In the genomic region with DNA sequence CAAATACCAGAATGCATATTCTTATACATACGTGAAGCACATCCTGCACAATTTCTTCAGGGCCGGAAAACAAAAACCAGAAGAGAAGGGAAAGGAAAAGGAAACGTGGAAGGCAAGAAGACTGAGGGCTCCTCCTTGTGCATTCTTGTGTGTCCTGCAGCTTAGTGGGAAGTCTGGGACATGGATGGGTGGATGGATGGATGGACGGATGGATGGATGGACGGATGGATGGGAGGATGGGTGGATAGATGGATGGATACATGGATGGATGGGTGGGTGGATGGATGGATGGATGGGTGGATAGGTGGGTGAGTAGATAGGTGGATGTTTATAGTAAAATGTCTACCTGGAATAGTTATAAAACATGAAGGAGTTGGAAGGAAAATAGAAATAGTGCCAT, we compare ENCODE assay signal across 29 cellular contexts. TPM values are rescaled to one million over a fixed set of nuclear protein-coding genes. Genes with fewer than 3 reads are reported as not detected.
DNase-seq lines count a peak whose midpoint lies in the region; ATAC-seq, FAIRE-seq and TF ChIP-seq lines count a peak whose summit lies in the region.
"Had no signal": no experiment of that assay in that cellular context is flagged by ENCODE, and none has a peak within 500 bp of the region (broad histone marks: within the 10 kb centered on the region; RNA-seq: fewer than 3 reads in every experiment).

No MANE protein-coding gene starts in this region.

- peak; percentile 13; the same call in 1 of the 3 replicates for TF ChIP-seq CTCF in H9 (conservative IDR thresholded peaks at IDR 0.05)
- TF ChIP-seq CTCF in K562 (IDR thresholded peaks at IDR 0.05 in 2 of 3, conservative IDR thresholded peaks at IDR 0.05 in 1 of 3; ENCODE audit: insufficient read depth in 2 of 3, low read depth in 1 of 3, low read length in 3 of 3), result peak; percentile 13 to 38 (median 32); a peak in 3 of 6 replicates
- TF ChIP-seq CTCF in CD8-positive, alpha-beta T cell (IDR thresholded peaks at IDR 0.05), result no peak

- no peak overlapping the region for H4K91ac ChIP-seq in H9 (ENCODE audit: insufficient read length, low read depth, low read length)

- H2AK5ac ChIP-seq in H9 (ENCODE audit: insufficient read length, low read length), result no peak overlapping the region

- intact Hi-C loops in K562 (cut with micrococcal nuclease), result no loop called here
- intact Hi-C loops in CD8-positive, alpha-beta T cell (cut with DNase I, micrococcal nuclease), result no loop called here

- TF ChIP-seq POLR2A in K562 (conservative IDR thresholded peaks at IDR 0.05), result no peak

- CTCF ChIA-PET in K562 (lab: Yijun Ruan, JAX; ENCODE audit: low intra/inter-chr PET ratio), result no interaction called here
- CTCF ChIA-PET in CD8-positive, alpha-beta T cell (lab: Charles Lee), result no interaction called here

- H3K4me1 Mint-ChIP-seq in H9 (peaks cover 7 to 13% of the 10 kb centered on the region in 2 experiments), T-helper 17 cell (peaks cover 5% of the 10 kb centered on the region)
- H3K4me1 Mint-ChIP-seq in CD8-positive, alpha-beta T cell (ENCODE audit: low read depth), result no peaks in the 10 kb centered on the region
- H3K4me1 Mint-ChIP-seq: B cell, T-cell had no signal

- H2BK120ac ChIP-seq in H9 (ENCODE audit: low read depth, low read length, poor library complexity, severe bottlenecking), result no peak overlapping the region

- no peak overlapping the region for H3K56ac ChIP-seq in H9 (ENCODE audit: insufficient read length, low read depth, low read length)

- H3K23me2 ChIP-seq in H9 (ENCODE audit: insufficient read length, low read depth, low read length, poor library complexity, severe bottlenecking), result no peaks in the 10 kb centered on the region

- H3K4me2 ChIP-seq in H9 (ENCODE audit: insufficient read depth, insufficient read length, low read length) (no peak overlapping the region), K562 (ENCODE audit: insufficient read depth, low read length) (no peak overlapping the region)

- no peak overlapping the region for H3K4ac ChIP-seq in H9 (ENCODE audit: low read depth, low read length)

- H2BK5ac ChIP-seq in H9 (ENCODE audit: insufficient read length, low read length), result no peak overlapping the region

- H3K14ac ChIP-seq in H9 (ENCODE audit: insufficient read depth, low read length), result no peak overlapping the region

- H3K4me3 ChIP-seq in K562, result no peak overlapping the region
- no peak overlapping the region for H3K4me3 ChIP-seq in CD8-positive, alpha-beta T cell (ENCODE audit: low read depth, low read length)
- H3K4me3 ChIP-seq: MG63 had no signal

- no peaks in the 10 kb centered on the region for H3K9me3 ChIP-seq in H9 (ENCODE audit: control insufficient read depth, low read depth, low read length)
- H3K9me3 ChIP-seq in K562 (replicated peaks; ENCODE audit: control insufficient read depth, insufficient read depth, low read depth, low read length), result no peaks in the 10 kb centered on the region
- no peaks in the 10 kb centered on the region for H3K9me3 ChIP-seq in CD8-positive, alpha-beta T cell (ENCODE audit: low read length)
- H3K9me3 ChIP-seq in T-helper 17 cell (ENCODE audit: control insufficient read depth, low read length, poor library complexity, severe bottlenecking), result no peaks in the 10 kb centered on the region
- H3K9me3 ChIP-seq: Caco-2, MG63 had no signal

- POLR2A ChIA-PET in K562 (lab: Yijun Ruan, JAX), result interaction anchor here (0.6 to 1.6 kb wide), 2 partner anchors 13 to 146 kb away, joined by 3 to 6 read pairs; no protein-coding TSS in a partner anchor
- POLR2A ChIA-PET in CD8-positive, alpha-beta T cell (lab: Charles Lee), result no interaction called here

- no peaks in the 10 kb centered on the region; a peak in 1 of 5 replicates for H3K9me3 Mint-ChIP-seq in H9
- no peaks in the 10 kb centered on the region for H3K9me3 Mint-ChIP-seq in CD8-positive, alpha-beta T cell
- H3K9me3 Mint-ChIP-seq: CD4-positive, alpha-beta T cell; IgD-negative memory B cell; T-cell had no signal

- no peaks in the 10 kb centered on the region for H3K9me1 ChIP-seq in K562 (ENCODE audit: control insufficient read depth, insufficient read depth, low read length)

- no peak overlapping the region for H2BK20ac ChIP-seq in H9 (ENCODE audit: low read depth, low read length, poor library complexity, severe bottlenecking)

- 0 out of 3 replicates have a peak, but pooled peaks have one; percentile 23 for ATAC-seq in K562
- ATAC-seq in CD8-positive, alpha-beta T cell, result no peak
- no peak for ATAC-seq in GM21528 (IDR thresholded peaks at IDR 0.05; ENCODE audit: low FRiP score, unreplicated experiment)
- no peak for ATAC-seq in T-helper 17 cell
- ATAC-seq: T-cell had no signal

- no peak overlapping the region for H3K9ac ChIP-seq in H9 (ENCODE audit: extremely low read depth, insufficient read length, low read length)
- H3K9ac ChIP-seq in K562 (ENCODE audit: insufficient read depth in 1 of 2, low read depth in 2 of 2, low read length in 2 of 2), result no peak overlapping the region

- H3K23ac ChIP-seq in H9 (ENCODE audit: insufficient read length, low read depth, low read length), result no peak overlapping the region

- H4K8ac ChIP-seq in H9 (replicated peaks; ENCODE audit: insufficient read length, low read depth, low read length), result no peak overlapping the region

- H3K4me3 Mint-ChIP-seq in H9 (no peak overlapping the region), T-helper 17 cell (no peak overlapping the region)
- H3K4me3 Mint-ChIP-seq in CD8-positive, alpha-beta T cell, result no peak overlapping the region
- H3K4me3 Mint-ChIP-seq: B cell; CD4-positive, alpha-beta T cell; IgD-negative memory B cell; T-cell had no signal

- BruUV-seq in K562 (replicated peaks; lab: Mats Ljungman, UMichigan), result no TSS peak

- H4K20me1 ChIP-seq in H9 (ENCODE audit: control insufficient read depth, insufficient read depth, insufficient read length) (no peaks in the 10 kb centered on the region), K562 (replicated peaks; ENCODE audit: control insufficient read depth, insufficient read depth, low read length) (no peaks in the 10 kb centered on the region)

- no peak overlapping the region for H3K27ac Mint-ChIP-seq in H9
- H3K27ac Mint-ChIP-seq in CD8-positive, alpha-beta T cell, result no peak overlapping the region
- no peak overlapping the region for H3K27ac Mint-ChIP-seq in T-helper 17 cell
- H3K27ac Mint-ChIP-seq: B cell; CD4-positive, alpha-beta T cell; IgD-negative memory B cell; T-cell had no signal

- in situ Hi-C loops in K562 (cut with MboI), result no loop called here

- DNase-seq in DMS 273 (lab: John Stamatoyannopoulos, UW; ENCODE audit: unreplicated experiment), result peak; percentile 39
- no peak for DNase-seq in DMS 273 treated with DMSO at 0.1 percent for 48 hours (lab: John Stamatoyannopoulos, UW)
- no peak for DNase-seq in H9
- no peak for DNase-seq in K562 (ENCODE audit: extremely low read depth in 1 of 4, low spot score in 3 of 4)
- DNase-seq in CD8-positive, alpha-beta T cell, result no peak
- no peak for DNase-seq in midbrain (lab: John Stamatoyannopoulos, UW)
- DNase-seq in T-helper 17 cell, result no peak
- DNase-seq: ACHN; Caco-2; CD4-positive, alpha-beta T cell; DMS153; Karpas-422; MG63; NCI-H1417 treated with DMSO at 0.1 percent for 48 hours; NCI-H187; NCI-H446; NCI-H526; OCI-M1; RPMI8226; SHP77 treated with DMSO at 0.1 percent for 48 hours; T-cell had no signal

- FAIRE-seq in K562 (lab: Jason Lieb, UNC), result no peak
- FAIRE-seq: G401.6, GM12892, GM18507, GM19239 had no signal

- no peaks in the 10 kb centered on the region for H3K36me3 ChIP-seq in K562 (ENCODE audit: control insufficient read depth, insufficient read depth, low read length)
- no peaks in the 10 kb centered on the region for H3K36me3 ChIP-seq in CD8-positive, alpha-beta T cell (ENCODE audit: insufficient read depth, low read length)
- H3K36me3 ChIP-seq: MG63 had no signal

- peaks cover 1% of the 10 kb centered on the region for H3K27me3 Mint-ChIP-seq in H9 (ENCODE audit: low read depth)
- H3K27me3 Mint-ChIP-seq in CD8-positive, alpha-beta T cell (ENCODE audit: low read depth), result peaks cover 24% of the 10 kb centered on the region
- H3K27me3 Mint-ChIP-seq in T-helper 17 cell, result peaks cover 58% of the 10 kb centered on the region

- no CpG with 5 or more reads among the region's 5 CpGs for WGBS in H9 (ENCODE audit: extremely low coverage, insufficient read length, low lambda C conversion rate)
- 0% methylated on average over 5 of the region's 5 CpGs for WGBS in K562 (ENCODE audit: insufficient coverage, low coverage, missing lambda C conversion rate)

- no peak for TF ChIP-seq EP300 in K562 (IDR thresholded peaks at IDR 0.05; ENCODE audit: low read length)

- H3T11ph ChIP-seq in H9 (ENCODE audit: low read length), result no peak overlapping the region

- no peaks in the 10 kb centered on the region for H3K79me1 ChIP-seq in H9 (ENCODE audit: insufficient read depth, low read depth, low read length, poor library complexity, severe bottlenecking)

- H3K36me3 Mint-ChIP-seq in H9 (ENCODE audit: insufficient read depth in 1 of 3, low read depth in 3 of 3) (no peaks in the 10 kb centered on the region; a peak in 1 of 7 replicates), T-helper 17 cell (ENCODE audit: low read depth) (peaks cover 6% of the 10 kb centered on the region)
- H3K36me3 Mint-ChIP-seq in CD8-positive, alpha-beta T cell, result no peaks in the 10 kb centered on the region
- H3K36me3 Mint-ChIP-seq: IgD-negative memory B cell, T-cell had no signal

- no peak overlapping the region for H4K5ac ChIP-seq in H9 (ENCODE audit: insufficient read length, low read depth, low read length)

- H2BK12ac ChIP-seq in H9 (ENCODE audit: insufficient read length, low read depth, low read length), result no peak overlapping the region

- no peak overlapping the region for H3K27ac ChIP-seq in H9 (ENCODE audit: insufficient read length, low read depth, low read length)
- H3K27ac ChIP-seq in K562 (ENCODE audit: extremely low read depth, low read depth, low read length), result no peak overlapping the region
- H3K27ac ChIP-seq in CD8-positive, alpha-beta T cell (ENCODE audit: low read depth, low read length), result no peak overlapping the region
- H3K27ac ChIP-seq: 22Rv1 had no signal

- H3K18ac ChIP-seq in H9 (ENCODE audit: insufficient read length, low read depth, low read length), result no peak overlapping the region

- H2BK15ac ChIP-seq in H9 (ENCODE audit: low read depth, low read length), result no peak overlapping the region

- H2AFZ ChIP-seq in H9 (ENCODE audit: low read length) (no peak overlapping the region), K562 (ENCODE audit: low read depth, low read length) (no peak overlapping the region)

- H3K27me3 ChIP-seq in H9 (ENCODE audit: insufficient read depth, low read length), result no peaks in the 10 kb centered on the region
- peaks cover 27 to 33% of the 10 kb centered on the region in 2 experiments for H3K27me3 ChIP-seq in K562 (ENCODE audit: control insufficient read depth in 2 of 2, insufficient read depth in 2 of 2, low read length in 2 of 2)
- no peaks in the 10 kb centered on the region for H3K27me3 ChIP-seq in CD8-positive, alpha-beta T cell (ENCODE audit: insufficient read depth, low read length)
- H3K27me3 ChIP-seq: MG63 had no signal

- no peaks in the 10 kb centered on the region for H3K79me2 ChIP-seq in H9 (ENCODE audit: insufficient read depth, low read length)
- no peaks in the 10 kb centered on the region for H3K79me2 ChIP-seq in K562 (ENCODE audit: control insufficient read depth, insufficient read depth, low read length)

- peak in 1 of 2 experiments; percentile 38; a peak in 2 of 4 replicates for TF ChIP-seq RAD21 in K562 (CRISPR knock-in tag; conservative IDR thresholded peaks at IDR 0.05 in 1 of 2, IDR thresholded peaks at IDR 0.05 in 1 of 2)

- peaks cover 3% of the 10 kb centered on the region; the same call in 1 of the 2 replicates for H3K4me1 ChIP-seq in H9 (ENCODE audit: insufficient read depth, low read length)
- no peaks in the 10 kb centered on the region for H3K4me1 ChIP-seq in K562 (replicated peaks in 1 of 2; ENCODE audit: control insufficient read depth in 2 of 2, insufficient read depth in 2 of 2, low read length in 2 of 2)
- H3K4me1 ChIP-seq in CD8-positive, alpha-beta T cell (ENCODE audit: insufficient read depth, low read length), result no peaks in the 10 kb centered on the region
- H3K4me1 ChIP-seq: Caco-2 had no signal

RNA-seq across cellular contexts. Expression of a gene that starts 30.8 kb away (rescaled TPM):
- total RNA-seq in H9 (2021), result 33.1 and 33.4 TPM in 2 replicates
- 36.2 and 46.3 TPM in 2 replicates for total RNA-seq in K562 (2011; cell fraction: chromatin; rRNA removed; ENCODE audit: low replicate concordance)
- 20.3 and 25.4 TPM in 2 replicates for total RNA-seq in K562 (2011; cell fraction: nucleolus; rRNA removed)
- total RNA-seq in K562 (2011; cell fraction: nucleoplasm; rRNA removed), result 36.7 and 64.9 TPM in 2 replicates
- 12.1 and 20.9 TPM in 2 replicates for total RNA-seq in K562 (2014; rRNA removed)
- 17.6 and 20.0 TPM in 2 replicates for total RNA-seq in K562 (2014; rRNA removed; fragmentation: Illumina TruSeq; extraction: Trizol)
- total RNA-seq in K562 (2015; rRNA removed; fragmentation: Illumina TruSeq; extraction: Trizol), result 21.2 and 22.4 TPM in 2 replicates
- total RNA-seq in K562 (2021), result 28.0 and 28.2 TPM in 2 replicates
- polyA plus RNA-seq in K562 (2011; rRNA removed), result 29.9 and 34.9 TPM in 2 replicates
- polyA plus RNA-seq in K562 (2011; cell fraction: cytosol; rRNA removed), result 22.9 and 25.7 TPM in 2 replicates
- polyA plus RNA-seq in K562 (2011; cell fraction: nucleus; rRNA removed), result 22.4 and 26.3 TPM in 2 replicates
- polyA plus RNA-seq in K562 (2012), result 12.9 and 15.5 TPM in 2 replicates
- 18.1 and 20.4 TPM in 2 replicates for polyA plus RNA-seq in K562 (2014; fragmentation: Illumina TruSeq; extraction: Trizol)
- polyA plus RNA-seq in K562 (2014; fragmentation: Nextera tagmentation; extraction: Ambion mirVana), result 1 to 10 TPM; 6.1 to 7.0 TPM
- 10.0 and 20.4 TPM in 2 replicates for polyA plus RNA-seq in K562 (2014; rRNA removed)
- 46.0 and 51.7 TPM in 2 replicates for polyA minus RNA-seq in K562 (2011; rRNA and poly(A)+ RNA removed)
- 21.2 and 31.0 TPM in 2 replicates for polyA minus RNA-seq in K562 (2011; cell fraction: cytosol; rRNA and poly(A)+ RNA removed)
- polyA minus RNA-seq in K562 (2011; cell fraction: nucleus; rRNA and poly(A)+ RNA removed), result 10.8 and 16.6 TPM in 2 replicates
- 1 to 10 TPM; 5.1 to 7.0 TPM for total RNA-seq in CD8-positive, alpha-beta T cell
- total RNA-seq in T-helper 17 cell, result 10 to 100 TPM; 11.6 to 13.9 TPM
